In the genomic region with DNA sequence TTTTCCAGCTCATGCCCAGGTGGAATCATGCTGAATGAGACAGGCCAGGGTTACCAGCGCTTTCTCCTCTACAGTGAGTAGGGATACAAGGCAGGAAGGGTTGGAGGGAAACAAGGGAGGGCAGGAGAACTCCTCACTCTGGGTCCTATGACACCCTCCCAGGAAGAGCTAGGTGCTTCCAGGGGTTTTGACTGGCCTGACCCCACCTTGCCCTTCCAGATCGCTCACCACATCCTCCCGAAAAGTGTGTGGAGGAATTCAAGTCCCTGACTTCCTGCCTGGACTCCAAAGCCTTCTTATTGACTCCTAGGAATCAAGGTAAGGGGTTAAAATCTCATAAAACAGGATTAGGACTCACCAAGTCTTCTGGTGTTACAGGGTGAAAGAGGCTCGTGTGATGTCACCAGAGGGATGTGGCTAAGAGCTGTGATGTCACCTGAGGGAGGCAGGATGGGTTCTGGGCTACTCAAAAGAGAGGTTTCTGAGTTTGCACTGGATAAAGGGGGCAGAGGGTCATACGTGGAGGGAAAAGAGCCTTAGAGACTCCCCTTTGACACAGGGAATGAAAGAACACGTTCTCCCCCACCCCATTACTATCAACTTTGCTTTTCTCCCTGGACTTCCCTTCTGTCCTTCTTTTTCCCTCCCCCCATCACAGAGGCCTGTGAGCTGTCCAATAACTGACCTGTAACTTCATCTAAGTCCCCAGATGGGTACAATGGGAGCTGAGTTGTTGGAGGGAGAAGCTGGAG, we compare ENCODE assay signal across 12 cellular contexts. TPM values are rescaled to one million over a fixed set of nuclear protein-coding genes. Genes with fewer than 3 reads are reported as not detected.
DNase-seq lines count a peak whose midpoint lies in the region; ATAC-seq and TF ChIP-seq lines count a peak whose summit lies in the region.
"Had no signal": no experiment of that assay in that cellular context is flagged by ENCODE, and none has a peak within 500 bp of the region (broad histone marks: within the 10 kb centered on the region; RNA-seq: fewer than 3 reads in every experiment).

No MANE protein-coding gene starts in this region.

- peaks cover 21 to 73% of the 10 kb centered on the region in 2 experiments; a peak in 3 of 4 replicates for H3K79me1 ChIP-seq in IMR-90 (ENCODE audit: low read depth in 1 of 2, low read length in 2 of 2)

- no peak for TF ChIP-seq RAD21 in IMR-90 (IDR thresholded peaks at IDR 0.05; ENCODE audit: low read length)

- no peak overlapping the region for H3K18ac ChIP-seq in IMR-90 (ENCODE audit: low read depth, low read length)

- no peak for TF ChIP-seq POLR2A in IMR-90 (IDR thresholded peaks at IDR 0.05; ENCODE audit: low read depth, low read length)

- TF ChIP-seq CTCF in CD14-positive monocyte (IDR thresholded peaks at IDR 0.05) (no peak), IMR-90 (conservative IDR thresholded peaks at IDR 0.05; ENCODE audit: low read depth, low read length) (no peak)

- DNase-seq in CD14-positive monocyte (ENCODE audit: low spot score) (no peak), IMR-90 (no peak), hypothalamus (lab: John Stamatoyannopoulos, UW) (no peak), GDM1 (lab: John Stamatoyannopoulos, UW) (no peak), nucleus accumbens (lab: John Stamatoyannopoulos, UW) (no peak), DMS114 treated with DMSO at 0.1 percent for 48 hours (lab: John Stamatoyannopoulos, UW; ENCODE audit: unreplicated experiment) (no peak)
- DNase-seq in activated naive CD4-positive, alpha-beta T cell treated with anti-CD3 and anti-CD28 coated beads, Interleukin-2, amount 10 ng/mL, durations not matched to agents 7 days and 5 days, result peak; percentile 59
- DNase-seq in naive thymus-derived CD8-positive, alpha-beta T cell, result peak in 2 of 10 donors; percentile 18 to 21
- DNase-seq: activated effector memory CD4-positive, alpha-beta T cell treated with Interleukin-2 at 50 U/mL for 16 hours; cortex of kidney; H7; OCI-M1 had no signal

- H3K14ac ChIP-seq in IMR-90 (replicated peaks; ENCODE audit: low read depth, low read length), result no peak overlapping the region

- dilution Hi-C loops in IMR-90 (cut with HindIII; ENCODE audit: low sequenced_read_pairs, unreplicated experiment), result no loop called here

- H4K91ac ChIP-seq in IMR-90 (ENCODE audit: insufficient read depth, low read depth, low read length), result no peak overlapping the region

- no peak overlapping the region for H3K9ac ChIP-seq in IMR-90 (ENCODE audit: low read depth, low read length)

- peaks cover 32 to 56% of the 10 kb centered on the region in 2 donors for H3K36me3 Mint-ChIP-seq in CD14-positive monocyte
- H3K36me3 Mint-ChIP-seq in activated naive CD4-positive, alpha-beta T cell treated with anti-CD3 and anti-CD28 coated beads, Interleukin-2, amount 10 ng/mL, durations not matched to agents 7 days and 5 days, result peaks cover 56% of the 10 kb centered on the region
- H3K36me3 Mint-ChIP-seq in naive thymus-derived CD8-positive, alpha-beta T cell, result peaks cover 0 to 30% (median 5%) of the 10 kb centered on the region in 3 donors

- H3K4me3 ChIP-seq in IMR-90 (ENCODE audit: insufficient read depth, low read depth, low read length), result no peak overlapping the region

- H3K4ac ChIP-seq in IMR-90 (ENCODE audit: low read depth, low read length), result no peak overlapping the region

- H3K4me2 ChIP-seq in IMR-90 (ENCODE audit: low read depth, low read length), result no peak overlapping the region

- no peak overlapping the region for H4K5ac ChIP-seq in IMR-90 (ENCODE audit: low read depth, low read length)

- H4K20me1 ChIP-seq in IMR-90 (ENCODE audit: insufficient read depth, low read length), result peaks cover 17% of the 10 kb centered on the region

- no peak for ATAC-seq in IMR-90 (ENCODE audit: low read depth)
- no peak for ATAC-seq in naive thymus-derived CD8-positive, alpha-beta T cell

- no peak overlapping the region for H2BK5ac ChIP-seq in IMR-90 (ENCODE audit: low read depth, low read length, poor library complexity, severe bottlenecking)

- H3K9me3 ChIP-seq in IMR-90 (ENCODE audit: control insufficient read depth, insufficient read depth, low read length), result no peaks in the 10 kb centered on the region

- peaks cover 14% of the 10 kb centered on the region for H3K4me1 ChIP-seq in IMR-90 (ENCODE audit: control insufficient read depth, insufficient read depth, low read length)

- no peaks in the 10 kb centered on the region for H3K27me3 ChIP-seq in IMR-90 (ENCODE audit: control insufficient read depth, insufficient read depth, low read length)

- CTCF ChIA-PET in IMR-90 (lab: Yijun Ruan, JAX), result no interaction called here
- CTCF ChIA-PET in activated naive CD4-positive, alpha-beta T cell treated with anti-CD3 and anti-CD28 coated beads, Interleukin-2, amount 10 ng/mL, durations not matched to agents 7 days and 5 days (lab: Charles Lee), result interaction anchor here (1.0 to 1.2 kb wide), 2 partner anchors 83 to 109 kb away, joined by 3 read pairs; no protein-coding TSS in a partner anchor

- H3K36me3 ChIP-seq in IMR-90 (ENCODE audit: control insufficient read depth, insufficient read depth, low read length), result peaks cover 15% of the 10 kb centered on the region

- H3K9me3 Mint-ChIP-seq in CD14-positive monocyte, result peaks cover 0 to 2% (median 0%) of the 10 kb centered on the region in 7 donors
- H3K9me3 Mint-ChIP-seq in activated naive CD4-positive, alpha-beta T cell treated with anti-CD3 and anti-CD28 coated beads, Interleukin-2, amount 10 ng/mL, durations not matched to agents 7 days and 5 days, result no peaks in the 10 kb centered on the region
- no peaks in the 10 kb centered on the region for H3K9me3 Mint-ChIP-seq in naive thymus-derived CD8-positive, alpha-beta T cell

- H3K27ac ChIP-seq in IMR-90 (ENCODE audit: insufficient read depth, low read length), result no peak overlapping the region

- in situ Hi-C loops in IMR-90 (cut with MboI; ENCODE audit: low sequenced_read_pairs), result no loop called here

- no peak overlapping the region for H2BK20ac ChIP-seq in IMR-90 (ENCODE audit: low read depth, low read length)

- H3K27ac Mint-ChIP-seq in CD14-positive monocyte, result peak overlapping the region in 5 of 7 donors; percentile 33 to 84 (median 38)
- peak overlapping the region; percentile 88 for H3K27ac Mint-ChIP-seq in activated naive CD4-positive, alpha-beta T cell treated with anti-CD3 and anti-CD28 coated beads, Interleukin-2, amount 10 ng/mL, durations not matched to agents 7 days and 5 days
- H3K27ac Mint-ChIP-seq in naive thymus-derived CD8-positive, alpha-beta T cell, result peak overlapping the region; percentile 44 to 89 (median 76)

- H2AK9ac ChIP-seq in IMR-90 (replicated peaks; ENCODE audit: low read depth, low read length, poor library complexity), result no peak overlapping the region

- POLR2A ChIA-PET in IMR-90 (lab: Charles Lee; ENCODE audit: unreplicated experiment), result no interaction called here
- POLR2A ChIA-PET in naive thymus-derived CD8-positive, alpha-beta T cell (lab: Charles Lee), result interaction anchor here (1.0 to 1.6 kb wide), 2 partner anchors 14 kb away, joined by 3 to 5 read pairs; no protein-coding TSS in a partner anchor

- no peak overlapping the region for H2BK15ac ChIP-seq in IMR-90 (ENCODE audit: low read depth, low read length)

- no peak overlapping the region for H3K4me3 Mint-ChIP-seq in CD14-positive monocyte
- H3K4me3 Mint-ChIP-seq in activated naive CD4-positive, alpha-beta T cell treated with anti-CD3 and anti-CD28 coated beads, Interleukin-2, amount 10 ng/mL, durations not matched to agents 7 days and 5 days, result peak overlapping the region; percentile 55
- H3K4me3 Mint-ChIP-seq in naive thymus-derived CD8-positive, alpha-beta T cell, result peak overlapping the region; percentile 16 to 95 (median 91)

- no peak overlapping the region for H2AFZ ChIP-seq in IMR-90 (replicated peaks; ENCODE audit: low read length, poor library complexity)

- H4K8ac ChIP-seq in IMR-90 (ENCODE audit: low read depth in 2 of 2, low read length in 2 of 2), result no peak overlapping the region

- H3K9me1 ChIP-seq in IMR-90 (ENCODE audit: insufficient read depth, low read length), result peaks cover 17% of the 10 kb centered on the region; the same call in 1 of the 2 replicates

- no TSS peak for BruUV-seq in IMR-90 (replicated peaks; lab: Mats Ljungman, UMichigan)

- intact Hi-C loops in CD14-positive monocyte (cut with micrococcal nuclease) (no loop called here), IMR-90 (cut with micrococcal nuclease) (no loop called here)

- peak overlapping the region; percentile 63; the same call in 1 of the 2 replicates for H3K23ac ChIP-seq in IMR-90 (ENCODE audit: low read depth, low read length)

- no CpG with 5 or more reads among the region's 6 CpGs for WGBS in IMR-90 (ENCODE audit: extremely low coverage in 2 of 2, insufficient read length in 1 of 2), 2 experiments

- H3K56ac ChIP-seq in IMR-90 (ENCODE audit: extremely low read depth, insufficient read depth, low read length), result no peak overlapping the region

- H3K27me3 Mint-ChIP-seq in CD14-positive monocyte (ENCODE audit: low read depth in 3 of 3), result peaks cover 0 to 6% (median 2%) of the 10 kb centered on the region in 3 donors
- no peaks in the 10 kb centered on the region for H3K27me3 Mint-ChIP-seq in activated naive CD4-positive, alpha-beta T cell treated with anti-CD3 and anti-CD28 coated beads, Interleukin-2, amount 10 ng/mL, durations not matched to agents 7 days and 5 days
- no peaks in the 10 kb centered on the region for H3K27me3 Mint-ChIP-seq in naive thymus-derived CD8-positive, alpha-beta T cell

- no peak overlapping the region for H2AK5ac ChIP-seq in IMR-90 (ENCODE audit: low read depth, low read length)

- H3K4me1 Mint-ChIP-seq in CD14-positive monocyte, result peaks cover 65% of the 10 kb centered on the region
- H3K4me1 Mint-ChIP-seq in activated naive CD4-positive, alpha-beta T cell treated with anti-CD3 and anti-CD28 coated beads, Interleukin-2, amount 10 ng/mL, durations not matched to agents 7 days and 5 days, result peaks cover 83% of the 10 kb centered on the region
- peaks cover 34 to 80% (median 70%) of the 10 kb centered on the region in 4 donors for H3K4me1 Mint-ChIP-seq in naive thymus-derived CD8-positive, alpha-beta T cell

- no peak overlapping the region for H2BK120ac ChIP-seq in IMR-90 (ENCODE audit: low read depth, low read length)

RNA-seq across cellular contexts. Expression of gene APOM, which starts 1.9 kb away (rescaled TPM):
- polyA plus RNA-seq in CD14-positive monocyte (1 to 10 TPM; 4.2 to 4.8 TPM), IMR-90 (2012; rRNA removed) (3.5 and 3.8 TPM in 2 replicates)
- 0.83 and 1.4 TPM in 2 replicates for total RNA-seq in IMR-90 (2012; rRNA removed)
- 2.7 and 4.5 TPM in 2 replicates for polyA plus RNA-seq in IMR-90 (2012; cell fraction: cytosol; rRNA removed)
- polyA plus RNA-seq in IMR-90 (2012; cell fraction: nucleus; rRNA removed; ENCODE audit: low replicate concordance), result 1.7 and 3.3 TPM in 2 replicates
- total RNA-seq in naive thymus-derived CD8-positive, alpha-beta T cell, result 1 to 10 TPM; 2.2 to 3.1 TPM
- 1 to 10 TPM; 5.0 to 8.0 (median 5.5) TPM for polyA plus RNA-seq in naive thymus-derived CD8-positive, alpha-beta T cell

RNA-seq across cellular contexts. Expression of gene C6orf47, which starts 3.0 kb away (rescaled TPM):
- 10 to 100 TPM; 18.1 to 23.4 TPM for polyA plus RNA-seq in CD14-positive monocyte
- 13.1 and 14.2 TPM in 2 replicates for total RNA-seq in IMR-90 (2012; rRNA removed)
- polyA plus RNA-seq in IMR-90 (2012; rRNA removed), result 8.9 and 9.0 TPM in 2 replicates
- polyA plus RNA-seq in IMR-90 (2012; cell fraction: cytosol; rRNA removed), result 10.0 and 11.7 TPM in 2 replicates
- 4.0 and 4.1 TPM in 2 replicates for polyA plus RNA-seq in IMR-90 (2012; cell fraction: nucleus; rRNA removed; ENCODE audit: low replicate concordance)
- total RNA-seq in naive thymus-derived CD8-positive, alpha-beta T cell, result 10 to 100 TPM; 24.9 to 26.3 TPM
- polyA plus RNA-seq in naive thymus-derived CD8-positive, alpha-beta T cell, result 10 to 100 TPM; 17.0 to 36.7 (median 21.3) TPM

RNA-seq across cellular contexts. Expression of gene BAG6, which starts 5.1 kb away (rescaled TPM):
- polyA plus RNA-seq in CD14-positive monocyte (10 to 100 TPM; 15.4 to 15.6 TPM), IMR-90 (2012; rRNA removed) (134 and 151 TPM in 2 replicates)
- 40.7 and 41.4 TPM in 2 replicates for total RNA-seq in IMR-90 (2012; rRNA removed)
- polyA plus RNA-seq in IMR-90 (2012; cell fraction: cytosol; rRNA removed), result 103 and 139 TPM in 2 replicates
- polyA plus RNA-seq in IMR-90 (2012; cell fraction: nucleus; rRNA removed; ENCODE audit: low replicate concordance), result 262 and 478 TPM in 2 replicates
- total RNA-seq in naive thymus-derived CD8-positive, alpha-beta T cell, result 100 to 1,000 TPM; 244 to 258 TPM
- 10 to 100 TPM; 17.7 to 21.5 (median 21.1) TPM for polyA plus RNA-seq in naive thymus-derived CD8-positive, alpha-beta T cell

RNA-seq across cellular contexts. Expression of gene GPANK1, which starts 7.2 kb away (rescaled TPM):
- polyA plus RNA-seq in CD14-positive monocyte, result 10 to 100 TPM; 12.0 to 13.9 TPM
- 6.1 and 7.2 TPM in 2 replicates for total RNA-seq in IMR-90 (2012; rRNA removed)
- polyA plus RNA-seq in IMR-90 (2012; rRNA removed), result 13.8 and 16.7 TPM in 2 replicates
- polyA plus RNA-seq in IMR-90 (2012; cell fraction: cytosol; rRNA removed), result 10.6 and 12.0 TPM in 2 replicates
- polyA plus RNA-seq in IMR-90 (2012; cell fraction: nucleus; rRNA removed; ENCODE audit: low replicate concordance), result 9.2 and 10.8 TPM in 2 replicates
- total RNA-seq in naive thymus-derived CD8-positive, alpha-beta T cell, result 10 to 100 TPM; 26.6 to 27.9 TPM
- 10 to 100 TPM; 20.8 to 22.9 (median 21.2) TPM for polyA plus RNA-seq in naive thymus-derived CD8-positive, alpha-beta T cell

RNA-seq across cellular contexts. Expression of gene CSNK2B, which starts 8.3 kb away (rescaled TPM):
- 100 to 1,000 TPM; 195 to 227 TPM for polyA plus RNA-seq in CD14-positive monocyte
- 218 and 240 TPM in 2 replicates for total RNA-seq in IMR-90 (2012; rRNA removed)
- 178 and 194 TPM in 2 replicates for polyA plus RNA-seq in IMR-90 (2012; rRNA removed)
- 153 and 226 TPM in 2 replicates for polyA plus RNA-seq in IMR-90 (2012; cell fraction: cytosol; rRNA removed)
- polyA plus RNA-seq in IMR-90 (2012; cell fraction: nucleus; rRNA removed; ENCODE audit: low replicate concordance), result 198 and 332 TPM in 2 replicates
- 100 to 1,000 TPM; 131 to 133 TPM for total RNA-seq in naive thymus-derived CD8-positive, alpha-beta T cell
- polyA plus RNA-seq in naive thymus-derived CD8-positive, alpha-beta T cell, result 100 to 1,000 TPM; 214 to 230 (median 217) TPM

Comparison
In these comparisons a context has a peak if more than half of its experiments do, and no peak if none do; other contexts are left out.
1. H3K27ac Mint-ChIP-seq: peak in every context shown above with its lines; median percentile 88 in activated naive CD4-positive, alpha-beta T cell treated with anti-CD3 and anti-CD28 coated beads, Interleukin-2, amount 10 ng/mL, durations not matched to agents 7 days and 5 days; 76 in naive thymus-derived CD8-positive, alpha-beta T cell; 38 in CD14-positive monocyte.
2. H3K4me3 Mint-ChIP-seq: peak in activated naive CD4-positive, alpha-beta T cell treated with anti-CD3 and anti-CD28 coated beads, Interleukin-2, amount 10 ng/mL, durations not matched to agents 7 days and 5 days (single experiment) and naive thymus-derived CD8-positive, alpha-beta T cell (10 of 10); none in CD14-positive monocyte (0 of 2).